ENCODE assay signal across 8 cellular contexts in genomic region chr12:57693659-57694458, GRCh38. TPM values are rescaled to one million over a fixed set of nuclear protein-coding genes. Genes with fewer than 3 reads are reported as not detected.
A peak's percentile ranks its signal among the peaks of the same experiment; 100 is the strongest.
DNase-seq lines count a peak whose midpoint lies in the region; ATAC-seq and TF ChIP-seq lines count a peak whose summit lies in the region.

TSS of gene OS9 (plus strand) at chr12:57694132. CDS start at chr12:57694162, 30 bp downstream.

- DNase-seq in BE2C (peak; percentile 95), NCI-H460 (ENCODE audit: extremely low read depth, low read depth) (peak; percentile 100), choroid plexus epithelial cell (ENCODE audit: low read depth) (peak; percentile 100), kidney glomerular epithelial cell (lab: John Stamatoyannopoulos, UW) (peak; percentile 100)
- peak; percentile 92 for DNase-seq in activated CD4-positive, alpha-beta T cell treated with anti-CD3 and anti-CD28 coated beads for 1 hour
- DNase-seq in stimulated activated CD4-positive, alpha-beta T cell treated with anti-CD3 and anti-CD28 coated beads, Interleukin-1b, Interleukin-23, amount 100 ng/mL, for 1 hour (ENCODE audit: low read depth in 2 of 2) = peak; percentile 73 to 90

- peak; percentile 97 for TF ChIP-seq POLR2A in GM19099 (IDR thresholded peaks at IDR 0.05; ENCODE audit: extremely low read depth, insufficient read length, low read depth)

- ATAC-seq in HG03432 (IDR thresholded peaks at IDR 0.05; ENCODE audit: unreplicated experiment) = peak; percentile 97

- peaks cover 3% of the 10 kb centered on the region; the same call in 1 of the 2 replicates for H3K36me3 ChIP-seq in BE2C

- peak; percentile 79 for TF ChIP-seq CTCF in BE2C (IDR thresholded peaks at IDR 0.05; ENCODE audit: low read depth, low read length)
- peak; percentile 87 for TF ChIP-seq CTCF in choroid plexus epithelial cell (conservative IDR thresholded peaks at IDR 0.05; ENCODE audit: low read depth, low read length)

- no peaks in the 10 kb centered on the region for H3K9me3 ChIP-seq in BE2C

- H3K4me1 ChIP-seq in BE2C = no peaks in the 10 kb centered on the region

- H3K4me3 ChIP-seq in BE2C (ENCODE audit: low read depth, low read length) (peak within 1 kb of the TSS; percentile 92), choroid plexus epithelial cell (ENCODE audit: low read depth, low read length) (peak within 1 kb of the TSS; percentile 90)

- peaks cover 3% of the 10 kb centered on the region; the same call in 1 of the 2 replicates for H3K27me3 ChIP-seq in BE2C

RNA-seq across cellular contexts. Expression of gene OS9, which starts in this region (rescaled TPM):
- 259 TPM for polyA plus RNA-seq in BE2C (2012; ENCODE audit: insufficient read depth, insufficient read length, low read depth)
- total RNA-seq in NCI-H460 (2014; rRNA removed; shearing (Covaris generic)) = 214 and 232 TPM in 2 replicates
- polyA plus RNA-seq in NCI-H460 (2014; cell fraction: nucleus; rRNA removed) = 235 and 287 TPM in 2 replicates

Comparison
In these comparisons a context has a peak if more than half of its experiments do, and no peak if none do; other contexts are left out.
1. Peak in every context shown above with its lines: DNase-seq, ATAC-seq and H3K4me3 ChIP-seq.